Comparison of ENCODE assay signal across 38 cellular contexts in the genomic region with DNA sequence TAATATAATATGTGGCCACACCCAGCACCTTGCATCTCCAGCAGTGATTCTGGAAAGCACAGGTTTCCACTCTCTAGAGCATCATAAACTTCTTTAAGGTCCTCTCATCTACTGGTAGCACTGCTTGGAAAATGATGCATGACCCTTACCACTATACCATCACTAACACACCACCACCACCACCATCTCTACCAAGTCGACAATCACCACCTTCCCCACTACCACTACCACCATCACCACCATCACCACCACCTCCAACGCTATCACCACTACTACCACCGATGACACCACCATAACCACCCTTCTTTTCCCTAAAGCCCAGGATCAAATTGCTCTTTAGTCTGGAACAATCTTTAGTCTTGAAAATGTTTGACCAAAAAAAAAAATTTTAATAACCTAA.
"Had no signal": no experiment of that assay in that cellular context is flagged by ENCODE, and none has a peak within 500 bp of the region (broad histone marks: within the 10 kb centered on the region; RNA-seq: fewer than 3 reads in every experiment).

No MANE protein-coding gene starts in this region.

- H3K4me3 Mint-ChIP-seq: activated naive CD4-positive, alpha-beta T cell treated with anti-CD3 and anti-CD28 coated beads for 36 hours; activated naive CD4-positive, alpha-beta T cell treated with anti-CD3 and anti-CD28 coated beads, Interleukin-2, amount 10 ng/mL, durations not matched to agents 7 days and 5 days; activated naive CD4-positive, alpha-beta T cell treated with anti-CD3 and anti-CD28 coated beads, Interleukin-2, amount 50 U/mL, for 24 hours; activated naive CD8-positive, alpha-beta T cell; activated naive CD8-positive, alpha-beta T cell treated with anti-CD3 and anti-CD28 coated beads for 36 hours; activated naive CD8-positive, alpha-beta T cell treated with anti-CD3 and anti-CD28 coated beads, Interleukin-2, amount 10 ng/mL, durations not matched to agents 7 days and 5 days; activated naive CD8-positive, alpha-beta T cell treated with anti-CD3 and anti-CD28 coated beads, Interleukin-2, amount 50 U/mL, for 24 hours; activated T-cell treated with anti-CD3 and anti-CD28 coated beads, Interleukin-2, amount 50 U/mL, for 24 hours; activated T-cell treated with anti-CD3 and anti-CD28 coated beads, Interleukin-2, amount 50 U/mL, for 4 hours; activated T-cell treated with anti-CD3 and anti-CD28 coated beads, Interleukin-2, amount 50 U/mL, for 72 hours; activated T-helper 1 cell treated with anti-CD3 and anti-CD28 coated beads, Interleukin-12 subunit alpha, Interleukin-12 subunit beta, Interleukin-2, Interleukin-4 antibody, amounts not matched to agents 30 ng/mL and 10 ng/mL and 1 ng/mL, durations not matched to agents 14 hours and 24 hours and 36 hours; activated T-helper 17 cell treated with anti-CD3 and anti-CD28 coated beads, Interleukin-2, amount 50 U/mL, for 72 hours; brain; central memory CD8-positive, alpha-beta T cell had no signal

- H3K27me3 Mint-ChIP-seq: activated naive CD4-positive, alpha-beta T cell treated with anti-CD3 and anti-CD28 coated beads, Interleukin-2, amount 10 ng/mL, durations not matched to agents 7 days and 5 days; activated naive CD4-positive, alpha-beta T cell treated with anti-CD3 and anti-CD28 coated beads, Interleukin-2, amount 50 U/mL, for 24 hours; activated naive CD8-positive, alpha-beta T cell; activated naive CD8-positive, alpha-beta T cell treated with anti-CD3 and anti-CD28 coated beads, Interleukin-2, amount 10 ng/mL, durations not matched to agents 7 days and 5 days; activated T-cell treated with anti-CD3 and anti-CD28 coated beads, Interleukin-2, amount 50 U/mL, for 24 hours; activated T-helper 17 cell treated with anti-CD3 and anti-CD28 coated beads, Interleukin-2, amount 50 U/mL, for 72 hours; brain; central memory CD8-positive, alpha-beta T cell had no signal

- ATAC-seq: activated naive CD4-positive, alpha-beta T cell treated with anti-CD3 and anti-CD28 coated beads, Interleukin-2, amount 50 U/mL, for 72 hours; activated naive CD8-positive, alpha-beta T cell treated with anti-CD3 and anti-CD28 coated beads, Interleukin-2, amount 50 U/mL, for 24 hours; activated T-cell treated with anti-CD3 and anti-CD28 coated beads, Interleukin-2, amount 50 U/mL, for 4 hours; activated T-cell treated with anti-CD3 and anti-CD28 coated beads, Interleukin-2, amount 50 U/mL, for 72 hours; activated T-helper 17 cell treated with anti-CD3 and anti-CD28 coated beads, Interleukin-2, amount 50 U/mL, for 72 hours; body of pancreas had no signal

- H3K4me1 ChIP-seq: adrenal gland, ascending aorta, body of pancreas, breast epithelium had no signal

- H3K27ac ChIP-seq: adrenal gland, ascending aorta, body of pancreas, brain microvascular endothelial cell, breast epithelium, cardiac muscle cell had no signal

- H3K27ac Mint-ChIP-seq: activated naive CD4-positive, alpha-beta T cell treated with anti-CD3 and anti-CD28 coated beads for 36 hours; activated naive CD4-positive, alpha-beta T cell treated with anti-CD3 and anti-CD28 coated beads, Interleukin-2, amount 10 ng/mL, durations not matched to agents 7 days and 5 days; activated naive CD4-positive, alpha-beta T cell treated with anti-CD3 and anti-CD28 coated beads, Interleukin-2, amount 50 U/mL, for 24 hours; activated naive CD4-positive, alpha-beta T cell treated with anti-CD3 and anti-CD28 coated beads, Interleukin-2, amount 50 U/mL, for 72 hours; activated naive CD8-positive, alpha-beta T cell; activated naive CD8-positive, alpha-beta T cell treated with anti-CD3 and anti-CD28 coated beads for 36 hours; activated naive CD8-positive, alpha-beta T cell treated with anti-CD3 and anti-CD28 coated beads, Interleukin-2, amount 10 ng/mL, durations not matched to agents 7 days and 5 days; activated naive CD8-positive, alpha-beta T cell treated with anti-CD3 and anti-CD28 coated beads, Interleukin-2, amount 50 U/mL, for 24 hours; activated T-cell treated with anti-CD3 and anti-CD28 coated beads, Interleukin-2, amount 50 U/mL, for 24 hours; activated T-cell treated with anti-CD3 and anti-CD28 coated beads, Interleukin-2, amount 50 U/mL, for 72 hours; activated T-helper 1 cell treated with anti-CD3 and anti-CD28 coated beads, Interleukin-12 subunit alpha, Interleukin-12 subunit beta, Interleukin-2, Interleukin-4 antibody, amounts not matched to agents 30 ng/mL and 10 ng/mL and 1 ng/mL, durations not matched to agents 14 hours and 24 hours and 36 hours; activated T-helper 17 cell treated with anti-CD3 and anti-CD28 coated beads, Interleukin-2, amount 50 U/mL, for 72 hours; activated T-helper 2 cell treated with anti-CD3 and anti-CD28 coated beads, Interferon-gamma antibody, Interleukin-2, Interleukin-4, amounts not matched to agents 10 μg/mL and 5 μg/mL and 100 μg/mL, durations not matched to agents 14 hours and 24 hours and 36 hours; brain had no signal

- DNase-seq: activated effector memory CD4-positive, alpha-beta T cell treated with anti-CD3 and anti-CD28 coated beads, Interleukin-2, amount 50 U/mL, for 16 hours; activated effector memory CD4-positive, alpha-beta T cell treated with Interleukin-2 at 50 U/mL for 16 hours; activated gamma-delta T cell; activated gamma-delta T cell treated with Interleukin-2 at 50 U/mL for 16 hours; activated naive CD4-positive, alpha-beta T cell; activated naive CD4-positive, alpha-beta T cell treated with anti-CD3 and anti-CD28 coated beads for 36 hours; activated naive CD4-positive, alpha-beta T cell treated with anti-CD3 and anti-CD28 coated beads, Interleukin-2, amount 10 ng/mL, durations not matched to agents 7 days and 5 days; activated naive CD4-positive, alpha-beta T cell treated with anti-CD3 and anti-CD28 coated beads, Interleukin-2, amount 50 U/mL, for 16 hours; activated naive CD4-positive, alpha-beta T cell treated with Interleukin-2 at 50 U/mL for 16 hours; activated naive CD8-positive, alpha-beta T cell treated with anti-CD3 and anti-CD28 coated beads for 36 hours; activated naive CD8-positive, alpha-beta T cell treated with anti-CD3 and anti-CD28 coated beads, Interleukin-2, amount 10 ng/mL, durations not matched to agents 7 days and 5 days; activated naive CD8-positive, alpha-beta T cell treated with anti-CD3 and anti-CD28 coated beads, Interleukin-2, amount 50 U/mL, for 24 hours; activated T-cell treated with anti-CD3 and anti-CD28 coated beads, Interleukin-2, amount 50 U/mL, for 1 hour; activated T-cell treated with anti-CD3 and anti-CD28 coated beads, Interleukin-2, amount 50 U/mL, for 24 hours; activated T-cell treated with anti-CD3 and anti-CD28 coated beads, Interleukin-2, amount 50 U/mL, for 4 hours; activated T-cell treated with anti-CD3 and anti-CD28 coated beads, Interleukin-2, amount 50 U/mL, for 48 hours; activated T-cell treated with anti-CD3 and anti-CD28 coated beads, Interleukin-2, amount 50 U/mL, for 72 hours; adrenal gland; amniotic stem cell; amygdala; anterior cingulate cortex; aorta; body of pancreas; brain microvascular endothelial cell; caudate nucleus; central memory CD4-positive, alpha-beta T cell; cerebellar nuclear complex had no signal

- H3K9me3 Mint-ChIP-seq: activated naive CD4-positive, alpha-beta T cell treated with anti-CD3 and anti-CD28 coated beads, Interleukin-2, amount 10 ng/mL, durations not matched to agents 7 days and 5 days; activated naive CD8-positive, alpha-beta T cell treated with anti-CD3 and anti-CD28 coated beads, Interleukin-2, amount 10 ng/mL, durations not matched to agents 7 days and 5 days; activated T-helper 1 cell treated with anti-CD3 and anti-CD28 coated beads, Interleukin-12 subunit alpha, Interleukin-12 subunit beta, Interleukin-2, Interleukin-4 antibody, amounts not matched to agents 30 ng/mL and 10 ng/mL and 1 ng/mL, durations not matched to agents 14 hours and 24 hours and 36 hours; activated T-helper 2 cell treated with anti-CD3 and anti-CD28 coated beads, Interferon-gamma antibody, Interleukin-2, Interleukin-4, amounts not matched to agents 10 μg/mL and 5 μg/mL and 100 μg/mL, durations not matched to agents 14 hours and 24 hours and 36 hours had no signal

- H3K4me3 ChIP-seq: adrenal gland, ascending aorta, body of pancreas, breast epithelium, cardiac muscle cell had no signal

- H3K27me3 ChIP-seq: adrenal gland, ascending aorta, body of pancreas, brain microvascular endothelial cell, breast epithelium, cardiac muscle cell had no signal

- H3K9me3 ChIP-seq: adrenal gland, ascending aorta, body of pancreas had no signal

- H3K36me3 Mint-ChIP-seq: activated naive CD4-positive, alpha-beta T cell treated with anti-CD3 and anti-CD28 coated beads, Interleukin-2, amount 10 ng/mL, durations not matched to agents 7 days and 5 days; activated naive CD4-positive, alpha-beta T cell treated with anti-CD3 and anti-CD28 coated beads, Interleukin-2, amount 50 U/mL, for 24 hours; activated naive CD4-positive, alpha-beta T cell treated with anti-CD3 and anti-CD28 coated beads, Interleukin-2, amount 50 U/mL, for 72 hours; activated naive CD8-positive, alpha-beta T cell; activated naive CD8-positive, alpha-beta T cell treated with anti-CD3 and anti-CD28 coated beads for 36 hours; activated naive CD8-positive, alpha-beta T cell treated with anti-CD3 and anti-CD28 coated beads, Interleukin-2, amount 10 ng/mL, durations not matched to agents 7 days and 5 days; brain had no signal

- H3K4me1 Mint-ChIP-seq: activated naive CD4-positive, alpha-beta T cell treated with anti-CD3 and anti-CD28 coated beads, Interleukin-2, amount 10 ng/mL, durations not matched to agents 7 days and 5 days; activated naive CD4-positive, alpha-beta T cell treated with anti-CD3 and anti-CD28 coated beads, Interleukin-2, amount 50 U/mL, for 24 hours; activated naive CD8-positive, alpha-beta T cell treated with anti-CD3 and anti-CD28 coated beads for 36 hours; activated naive CD8-positive, alpha-beta T cell treated with anti-CD3 and anti-CD28 coated beads, Interleukin-2, amount 10 ng/mL, durations not matched to agents 7 days and 5 days; activated naive CD8-positive, alpha-beta T cell treated with anti-CD3 and anti-CD28 coated beads, Interleukin-2, amount 50 U/mL, for 24 hours; activated T-helper 17 cell treated with anti-CD3 and anti-CD28 coated beads, Interleukin-2, amount 50 U/mL, for 72 hours; brain; central memory CD8-positive, alpha-beta T cell had no signal

- H3K36me3 ChIP-seq: adrenal gland, ascending aorta, brain microvascular endothelial cell, breast epithelium, cardiac muscle cell had no signal
